30 cellular contexts compared by ENCODE assay signal in the genomic region with DNA sequence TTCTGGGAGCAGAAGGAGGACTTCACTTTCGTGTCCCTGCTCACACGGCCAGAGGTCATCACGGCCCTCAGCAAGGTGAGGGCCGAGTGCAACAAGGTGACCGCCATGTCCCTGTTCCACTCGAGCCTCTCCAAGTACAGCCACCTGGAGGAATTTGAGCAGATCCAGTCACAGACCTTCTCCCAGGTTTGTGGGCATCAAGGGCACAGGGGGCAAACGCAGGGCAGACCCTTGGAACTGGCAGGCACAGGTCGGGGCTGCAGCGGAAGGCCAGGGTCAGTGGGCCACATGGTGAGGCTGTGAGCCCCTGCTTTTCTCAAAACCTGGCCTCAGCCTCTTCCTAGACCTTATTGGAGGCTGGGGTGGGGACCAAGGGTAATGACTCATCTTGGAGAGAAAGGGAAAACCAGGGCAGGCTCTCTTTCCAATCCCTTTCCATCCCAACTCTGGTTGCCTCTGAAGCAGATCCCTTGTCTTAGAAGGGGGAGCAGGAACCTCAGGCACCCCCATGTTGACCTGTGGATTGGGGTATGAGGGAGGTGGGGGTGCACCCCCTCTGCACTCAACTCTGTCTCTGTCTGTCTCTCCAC. TPM values are rescaled to one million over a fixed set of nuclear protein-coding genes. Genes with fewer than 3 reads are reported as not detected.
DNase-seq lines count a peak whose midpoint lies in the region; ATAC-seq, FAIRE-seq and TF ChIP-seq lines count a peak whose summit lies in the region.
"Had no signal": no experiment of that assay in that cellular context is flagged by ENCODE, and none has a peak within 500 bp of the region (broad histone marks: within the 10 kb centered on the region; RNA-seq: fewer than 3 reads in every experiment).

No MANE protein-coding gene starts in this region.

- peak overlapping the region; percentile 41 to 73 for H3K27ac ChIP-seq in ascending aorta
- H3K27ac ChIP-seq in naive thymus-derived CD4-positive, alpha-beta T cell (ENCODE audit: low read depth, low read length), result no peak overlapping the region
- H3K27ac ChIP-seq: neural progenitor cell, right atrium auricular region, VCaP had no signal

- TF ChIP-seq POLR2A in H54 (IDR thresholded peaks at IDR 0.05; ENCODE audit: low read depth, low read length), result no peak

- no peak overlapping the region for H3K4me3 ChIP-seq in ascending aorta
- H3K4me3 ChIP-seq in naive thymus-derived CD4-positive, alpha-beta T cell (ENCODE audit: low read length), result no peak overlapping the region
- H3K4me3 ChIP-seq: neural progenitor cell, right atrium auricular region, smooth muscle cell, thoracic aorta had no signal

- no peak overlapping the region for H3K27ac Mint-ChIP-seq in naive thymus-derived CD4-positive, alpha-beta T cell
- H3K27ac Mint-ChIP-seq: activated naive CD8-positive, alpha-beta T cell treated with anti-CD3 and anti-CD28 coated beads for 36 hours; H9; neural progenitor cell; stimulated activated naive CD8-positive, alpha-beta T cell treated with anti-CD3 and anti-CD28 coated beads, Interleukin-15, Interleukin-2, amounts not matched to agents 100 ng/mL and 50 ng/mL, for 24 hours; T-helper 2 cell treated with Interferon-gamma antibody and Interleukin-4, amounts not matched to agents 5 μg/mL and 100 μg/mL, for 36 hours had no signal

- peaks cover 8 to 22% of the 10 kb centered on the region in 2 donors for H3K4me1 ChIP-seq in ascending aorta
- no peaks in the 10 kb centered on the region for H3K4me1 ChIP-seq in naive thymus-derived CD4-positive, alpha-beta T cell (ENCODE audit: control insufficient read depth in 2 of 2, insufficient read depth in 2 of 2, low read length in 2 of 2)
- H3K4me1 ChIP-seq: BE2C, neural progenitor cell, right atrium auricular region had no signal

- CTCF ChIA-PET in naive thymus-derived CD4-positive, alpha-beta T cell (lab: Charles Lee), result no interaction called here

- H3K36me3 Mint-ChIP-seq in naive thymus-derived CD4-positive, alpha-beta T cell, result peaks cover 0 to 40% (median 11%) of the 10 kb centered on the region in 5 donors
- H3K36me3 Mint-ChIP-seq: neural progenitor cell had no signal

- H3K9me3 ChIP-seq in ascending aorta, result no peaks in the 10 kb centered on the region
- H3K9me3 ChIP-seq in naive thymus-derived CD4-positive, alpha-beta T cell (ENCODE audit: control insufficient read depth in 2 of 3, low read length in 3 of 3), result no peaks in the 10 kb centered on the region
- H3K9me3 ChIP-seq: BE2C, right atrium auricular region, thoracic aorta had no signal

- DNase-seq in AG08396 (ENCODE audit: low spot score) (peak; percentile 52), H54 (ENCODE audit: insufficient read length, low spot score) (peak; percentile 58), ascending aorta (ENCODE audit: low spot score in 2 of 2) (no peak), fibroblast of peridontal ligament (ENCODE audit: extremely low read depth) (peak; percentile 57), SIG-M5 treated with dmso at 0.1 percent for 504 hours (lab: John Stamatoyannopoulos, UW; ENCODE audit: unreplicated experiment) (no peak)
- DNase-seq in activated CD4-positive, CD25-positive, alpha-beta regulatory T cell (lab: John Stamatoyannopoulos, UW), result no peak
- no peak for DNase-seq in naive thymus-derived CD4-positive, alpha-beta T cell
- no peak for DNase-seq in stimulated activated CD4-positive, alpha-beta T cell treated with anti-CD3 and anti-CD28 coated beads, Interleukin-1b, Interleukin-23, amount 100 ng/mL, for 48 hours
- DNase-seq: activated CD4-positive, alpha-beta T cell treated with anti-CD3 and anti-CD28 coated beads for 48 hours; activated effector memory CD4-positive, alpha-beta T cell treated with anti-CD3 and anti-CD28 coated beads, Interleukin-2, amount 50 U/mL, for 16 hours; activated naive CD8-positive, alpha-beta T cell treated with anti-CD3 and anti-CD28 coated beads for 36 hours; activated T-cell treated with anti-CD3 and anti-CD28 coated beads for 4 hours; BE2C; H9; head of caudate nucleus; islet precursor cell; left ventricle myocardium superior; posterior cingulate gyrus; stimulated activated CD4-positive, alpha-beta T cell treated with anti-CD3 and anti-CD28 coated beads, Interleukin-2, amount 100 ng/mL, for 24 hours had no signal

- H3K4me1 Mint-ChIP-seq in naive thymus-derived CD4-positive, alpha-beta T cell, result peaks cover 0 to 8% (median 0%) of the 10 kb centered on the region in 7 donors
- H3K4me1 Mint-ChIP-seq: activated naive CD8-positive, alpha-beta T cell treated with anti-CD3 and anti-CD28 coated beads for 36 hours; CD8-positive, alpha-beta memory T cell; neural progenitor cell had no signal

- H3K27me3 ChIP-seq in ascending aorta, result no peaks in the 10 kb centered on the region
- H3K27me3 ChIP-seq in naive thymus-derived CD4-positive, alpha-beta T cell (ENCODE audit: control insufficient read depth in 2 of 2, insufficient read depth in 2 of 2, low read length in 2 of 2), result no peaks in the 10 kb centered on the region
- H3K27me3 ChIP-seq: BE2C, neural progenitor cell, right atrium auricular region had no signal

- peaks cover 0 to 8% of the 10 kb centered on the region in 2 donors for H3K36me3 ChIP-seq in ascending aorta
- H3K36me3 ChIP-seq in naive thymus-derived CD4-positive, alpha-beta T cell (ENCODE audit: control insufficient read depth in 2 of 3, insufficient read depth in 3 of 3, low read length in 3 of 3), result peaks cover 0 to 70% (median 0%) of the 10 kb centered on the region in 3 experiments
- H3K36me3 ChIP-seq: BE2C, neural progenitor cell had no signal

- no peak for FAIRE-seq in H54 (lab: Jason Lieb, UNC)
- FAIRE-seq: GM12891, urothelium cell line had no signal

- no peak overlapping the region for H3K4me3 Mint-ChIP-seq in naive thymus-derived CD4-positive, alpha-beta T cell
- H3K4me3 Mint-ChIP-seq: activated naive CD8-positive, alpha-beta T cell treated with anti-CD3 and anti-CD28 coated beads for 36 hours; CD8-positive, alpha-beta memory T cell; H9; neural progenitor cell; stimulated activated naive CD8-positive, alpha-beta T cell treated with anti-CD3 and anti-CD28 coated beads, Interleukin-15, Interleukin-2, amounts not matched to agents 100 ng/mL and 50 ng/mL, for 24 hours; T-helper 2 cell treated with Interferon-gamma antibody and Interleukin-4, amounts not matched to agents 5 μg/mL and 100 μg/mL, for 36 hours had no signal

- intact Hi-C loops in ascending aorta (cut with DNase I), result no loop called here
- intact Hi-C loops in naive thymus-derived CD4-positive, alpha-beta T cell (cut with micrococcal nuclease), result no loop called here

- H3K27me3 Mint-ChIP-seq in naive thymus-derived CD4-positive, alpha-beta T cell, result no peaks in the 10 kb centered on the region
- H3K27me3 Mint-ChIP-seq: activated naive CD8-positive, alpha-beta T cell treated with anti-CD3 and anti-CD28 coated beads for 36 hours; stimulated activated naive CD8-positive, alpha-beta T cell treated with anti-CD3 and anti-CD28 coated beads, Interleukin-15, Interleukin-2, amounts not matched to agents 100 ng/mL and 50 ng/mL, for 24 hours had no signal

- TF ChIP-seq CTCF in ascending aorta (IDR thresholded peaks at IDR 0.05), result no peak

- no peak for ATAC-seq in naive thymus-derived CD4-positive, alpha-beta T cell
- ATAC-seq: Right ventricle myocardium inferior had no signal

- H3K9me3 Mint-ChIP-seq in naive thymus-derived CD4-positive, alpha-beta T cell, result peaks cover 0 to 2% (median 0%) of the 10 kb centered on the region in 11 donors
- H3K9me3 Mint-ChIP-seq: activated naive CD8-positive, alpha-beta T cell treated with anti-CD3 and anti-CD28 coated beads for 36 hours; CD8-positive, alpha-beta memory T cell; H9; neural progenitor cell; stimulated activated naive CD8-positive, alpha-beta T cell treated with anti-CD3 and anti-CD28 coated beads, Interleukin-15, Interleukin-2, amounts not matched to agents 100 ng/mL and 50 ng/mL, for 24 hours; T-helper 2 cell treated with Interferon-gamma antibody and Interleukin-4, amounts not matched to agents 5 μg/mL and 100 μg/mL, for 36 hours had no signal

- POLR2A ChIA-PET in naive thymus-derived CD4-positive, alpha-beta T cell (lab: Charles Lee), result no interaction called here

RNA-seq across cellular contexts. Expression of a gene that starts 29.5 kb away (rescaled TPM):
- total RNA-seq in ascending aorta, result 7.6 TPM
- total RNA-seq in naive thymus-derived CD4-positive, alpha-beta T cell, result 10 to 100 TPM; 32.1 to 69.2 (median 49.0) TPM
- polyA plus RNA-seq in naive thymus-derived CD4-positive, alpha-beta T cell, result 1 to 10 TPM in 1 of 2 donors, under 1 TPM in 1; 0.35 to 1.7 TPM

RNA-seq across cellular contexts. Expression of a gene that starts 58.0 kb away (rescaled TPM):
- 15.5 TPM for total RNA-seq in ascending aorta
- 10 to 100 TPM; 24.3 to 38.3 (median 32.8) TPM for total RNA-seq in naive thymus-derived CD4-positive, alpha-beta T cell
- 10 to 100 TPM in 1 of 2 donors, 1 to 10 TPM in 1; 8.0 to 15.5 TPM for polyA plus RNA-seq in naive thymus-derived CD4-positive, alpha-beta T cell

Comparison
In these comparisons a context has a peak if more than half of its experiments do, and no peak if none do; other contexts are left out.
1. DNase-seq: peak in AG08396 (single experiment), H54 (single experiment) and fibroblast of peridontal ligament (single experiment); none in ascending aorta (0 of 2), activated CD4-positive, CD25-positive, alpha-beta regulatory T cell (0 of 4), naive thymus-derived CD4-positive, alpha-beta T cell (0 of 9), stimulated activated CD4-positive, alpha-beta T cell treated with anti-CD3 and anti-CD28 coated beads, Interleukin-1b, Interleukin-23, amount 100 ng/mL, for 48 hours (single experiment) and SIG-M5 treated with dmso at 0.1 percent for 504 hours (single experiment).